ENCODE assay signal across 34 cellular contexts in the genomic region with DNA sequence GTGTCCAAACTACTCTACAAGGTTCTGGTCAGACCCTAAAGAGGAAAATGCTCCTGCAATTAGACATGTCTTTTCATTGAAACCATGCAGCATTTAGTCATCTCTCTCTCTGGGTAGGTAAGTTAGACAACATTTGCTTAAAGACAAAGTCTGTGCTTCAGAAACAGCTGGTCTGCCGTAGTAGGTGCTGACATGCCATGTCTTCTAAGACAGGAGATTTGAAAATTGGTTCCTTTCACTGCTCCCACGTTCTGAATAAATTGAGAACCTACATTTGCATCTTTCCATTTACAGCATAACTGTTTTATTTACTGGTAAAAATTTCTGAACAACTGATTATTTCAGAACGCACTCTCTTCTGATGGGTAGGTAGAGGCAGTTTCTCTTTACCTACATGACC.
"Had no signal": no experiment of that assay in that cellular context is flagged by ENCODE, and none has a peak within 500 bp of the region (broad histone marks: within the 10 kb centered on the region; RNA-seq: fewer than 3 reads in every experiment).

No MANE protein-coding gene starts in this region.

- H3K27ac ChIP-seq: ascending aorta, WERI-Rb-1 had no signal

- H3K4me1 ChIP-seq: ascending aorta had no signal

- H3K27ac Mint-ChIP-seq: activated CD4-positive, alpha-beta memory T cell treated with anti-CD3 and anti-CD28 coated beads, Interleukin-2, amount 10 ng/mL, durations not matched to agents 7 days and 5 days; activated CD4-positive, alpha-beta T cell treated with anti-CD3 and anti-CD28 coated beads for 36 hours; activated CD4-positive, alpha-beta T cell treated with anti-CD3 and anti-CD28 coated beads, Interleukin-2, amount 10 ng/mL, durations not matched to agents 7 days and 5 days; activated CD8-positive, alpha-beta memory T cell treated with anti-CD3 and anti-CD28 coated beads, Interleukin-2, amount 10 ng/mL, durations not matched to agents 7 days and 5 days; activated CD8-positive, alpha-beta T cell treated with anti-CD3 and anti-CD28 coated beads, Interleukin-2, amount 10 ng/mL, durations not matched to agents 7 days and 5 days; activated naive CD4-positive, alpha-beta T cell treated with anti-CD3 and anti-CD28 coated beads, Interleukin-2, amount 10 ng/mL, durations not matched to agents 7 days and 5 days; activated naive CD4-positive, alpha-beta T cell treated with anti-CD3 and anti-CD28 coated beads, Interleukin-2, amount 50 U/mL, for 24 hours; activated naive CD8-positive, alpha-beta T cell; activated naive CD8-positive, alpha-beta T cell treated with anti-CD3 and anti-CD28 coated beads, Interleukin-2, amount 10 ng/mL, durations not matched to agents 7 days and 5 days; activated naive CD8-positive, alpha-beta T cell treated with anti-CD3 and anti-CD28 coated beads, Interleukin-2, amount 50 U/mL, for 24 hours; activated T-cell treated with anti-CD3 and anti-CD28 coated beads, Interleukin-2, amount 50 U/mL, for 24 hours; activated T-helper 2 cell treated with anti-CD3 and anti-CD28 coated beads, Interferon-gamma antibody, Interleukin-2, Interleukin-4, amounts not matched to agents 10 μg/mL and 5 μg/mL and 100 μg/mL, durations not matched to agents 14 hours and 24 hours and 36 hours; brain; T-helper 1 cell treated with Interleukin-12 subunit alpha and Interleukin-12 subunit beta and Interleukin-4 antibody, amounts not matched to agents 30 μg/mL and 1 μg/mL, for 36 hours; T-helper 2 cell treated with Interferon-gamma antibody and Interleukin-4, amounts not matched to agents 5 μg/mL and 100 μg/mL, for 36 hours; WTC11 had no signal

- H3K9me3 ChIP-seq: ascending aorta had no signal

- H3K4me3 ChIP-seq: ascending aorta had no signal

- H3K4me3 Mint-ChIP-seq: activated CD4-positive, alpha-beta memory T cell treated with anti-CD3 and anti-CD28 coated beads, Interleukin-2, amount 10 ng/mL, durations not matched to agents 7 days and 5 days; activated CD4-positive, alpha-beta T cell treated with anti-CD3 and anti-CD28 coated beads for 36 hours; activated CD4-positive, alpha-beta T cell treated with anti-CD3 and anti-CD28 coated beads, Interleukin-2, amount 10 ng/mL, durations not matched to agents 7 days and 5 days; activated CD8-positive, alpha-beta memory T cell treated with anti-CD3 and anti-CD28 coated beads, Interleukin-2, amount 10 ng/mL, durations not matched to agents 7 days and 5 days; activated CD8-positive, alpha-beta T cell treated with anti-CD3 and anti-CD28 coated beads, Interleukin-2, amount 10 ng/mL, durations not matched to agents 7 days and 5 days; activated naive CD4-positive, alpha-beta T cell treated with anti-CD3 and anti-CD28 coated beads, Interleukin-2, amount 10 ng/mL, durations not matched to agents 7 days and 5 days; activated naive CD4-positive, alpha-beta T cell treated with anti-CD3 and anti-CD28 coated beads, Interleukin-2, amount 50 U/mL, for 24 hours; activated naive CD8-positive, alpha-beta T cell; activated naive CD8-positive, alpha-beta T cell treated with anti-CD3 and anti-CD28 coated beads, Interleukin-2, amount 10 ng/mL, durations not matched to agents 7 days and 5 days; activated naive CD8-positive, alpha-beta T cell treated with anti-CD3 and anti-CD28 coated beads, Interleukin-2, amount 50 U/mL, for 24 hours; activated T-cell treated with anti-CD3 and anti-CD28 coated beads, Interleukin-2, amount 50 U/mL, for 24 hours; brain; T-helper 1 cell treated with Interleukin-12 subunit alpha and Interleukin-12 subunit beta and Interleukin-4 antibody, amounts not matched to agents 30 μg/mL and 1 μg/mL, for 36 hours; T-helper 2 cell treated with Interferon-gamma antibody and Interleukin-4, amounts not matched to agents 5 μg/mL and 100 μg/mL, for 36 hours; WTC11 had no signal

- H3K4me1 Mint-ChIP-seq: activated CD4-positive, alpha-beta memory T cell treated with anti-CD3 and anti-CD28 coated beads, Interleukin-2, amount 10 ng/mL, durations not matched to agents 7 days and 5 days; activated CD4-positive, alpha-beta T cell treated with anti-CD3 and anti-CD28 coated beads for 36 hours; activated CD4-positive, alpha-beta T cell treated with anti-CD3 and anti-CD28 coated beads, Interleukin-2, amount 10 ng/mL, durations not matched to agents 7 days and 5 days; activated CD8-positive, alpha-beta memory T cell treated with anti-CD3 and anti-CD28 coated beads, Interleukin-2, amount 10 ng/mL, durations not matched to agents 7 days and 5 days; activated naive CD4-positive, alpha-beta T cell treated with anti-CD3 and anti-CD28 coated beads, Interleukin-2, amount 10 ng/mL, durations not matched to agents 7 days and 5 days; activated naive CD4-positive, alpha-beta T cell treated with anti-CD3 and anti-CD28 coated beads, Interleukin-2, amount 50 U/mL, for 24 hours; activated naive CD8-positive, alpha-beta T cell treated with anti-CD3 and anti-CD28 coated beads, Interleukin-2, amount 10 ng/mL, durations not matched to agents 7 days and 5 days; activated naive CD8-positive, alpha-beta T cell treated with anti-CD3 and anti-CD28 coated beads, Interleukin-2, amount 50 U/mL, for 24 hours had no signal

- DNase-seq: activated CD4-positive, alpha-beta memory T cell treated with anti-CD3 and anti-CD28 coated beads, Interleukin-2, amount 10 ng/mL, durations not matched to agents 7 days and 5 days; activated CD4-positive, alpha-beta T cell treated with anti-CD3 and anti-CD28 coated beads for 1 hour; activated CD4-positive, alpha-beta T cell treated with anti-CD3 and anti-CD28 coated beads for 36 hours; activated CD4-positive, alpha-beta T cell treated with anti-CD3 and anti-CD28 coated beads for 48 hours; activated CD4-positive, alpha-beta T cell treated with anti-CD3 and anti-CD28 coated beads, Interleukin-2, amount 10 ng/mL, durations not matched to agents 7 days and 5 days; activated CD4-positive, alpha-beta T cell treated with anti-CD3 and anti-CD28 coated beads, Interleukin-2, amount 50 U/mL, for 48 hours; activated CD4-positive, CD25-positive, alpha-beta regulatory T cell; activated CD8-positive, alpha-beta memory T cell treated with anti-CD3 and anti-CD28 coated beads for 24 hours; activated CD8-positive, alpha-beta memory T cell treated with anti-CD3 and anti-CD28 coated beads, Interleukin-2, amount 10 ng/mL, durations not matched to agents 7 days and 5 days; activated CD8-positive, alpha-beta memory T cell treated with anti-CD3 and anti-CD28 coated beads, Interleukin-2, amount 50 U/mL, for 48 hours; activated CD8-positive, alpha-beta T cell treated with anti-CD3 and anti-CD28 coated beads, Interleukin-2, amount 10 ng/mL, durations not matched to agents 7 days and 5 days; activated effector memory CD4-positive, alpha-beta T cell treated with Interleukin-2 at 50 U/mL for 16 hours; activated gamma-delta T cell; activated naive CD4-positive, alpha-beta T cell treated with anti-CD3 and anti-CD28 coated beads, Interleukin-2, amount 10 ng/mL, durations not matched to agents 7 days and 5 days; activated naive CD4-positive, alpha-beta T cell treated with Interleukin-2 at 50 U/mL for 16 hours; activated naive CD8-positive, alpha-beta T cell treated with anti-CD3 and anti-CD28 coated beads, Interleukin-2, amount 10 ng/mL, durations not matched to agents 7 days and 5 days; activated naive CD8-positive, alpha-beta T cell treated with anti-CD3 and anti-CD28 coated beads, Interleukin-2, amount 50 U/mL, for 24 hours; activated T-cell treated with anti-CD3 and anti-CD28 coated beads, Interleukin-2, amount 50 U/mL, for 24 hours; activated T-cell treated with anti-CD3 and anti-CD28 coated beads, Interleukin-2, amount 50 U/mL, for 48 hours; amygdala; anterior cingulate cortex; central memory CD4-positive, alpha-beta T cell; T-helper 1 cell; T-helper 2 cell; T-helper 9 cell; WERI-Rb-1 had no signal

- H3K9me3 Mint-ChIP-seq: activated CD4-positive, alpha-beta T cell treated with anti-CD3 and anti-CD28 coated beads, Interleukin-2, amount 10 ng/mL, durations not matched to agents 7 days and 5 days; activated naive CD4-positive, alpha-beta T cell treated with anti-CD3 and anti-CD28 coated beads, Interleukin-2, amount 10 ng/mL, durations not matched to agents 7 days and 5 days; activated naive CD8-positive, alpha-beta T cell treated with anti-CD3 and anti-CD28 coated beads, Interleukin-2, amount 10 ng/mL, durations not matched to agents 7 days and 5 days; activated T-cell treated with anti-CD3 and anti-CD28 coated beads, Interleukin-2, amount 50 U/mL, for 24 hours; activated T-helper 2 cell treated with anti-CD3 and anti-CD28 coated beads, Interferon-gamma antibody, Interleukin-2, Interleukin-4, amounts not matched to agents 10 μg/mL and 5 μg/mL and 100 μg/mL, durations not matched to agents 14 hours and 24 hours and 36 hours; T-helper 1 cell treated with Interleukin-12 subunit alpha and Interleukin-12 subunit beta and Interleukin-4 antibody, amounts not matched to agents 30 μg/mL and 1 μg/mL, for 36 hours; T-helper 2 cell treated with Interferon-gamma antibody and Interleukin-4, amounts not matched to agents 5 μg/mL and 100 μg/mL, for 36 hours; WTC11 had no signal

- H3K36me3 ChIP-seq: ascending aorta, WERI-Rb-1 had no signal

- H3K27me3 Mint-ChIP-seq: activated CD4-positive, alpha-beta memory T cell treated with anti-CD3 and anti-CD28 coated beads, Interleukin-2, amount 10 ng/mL, durations not matched to agents 7 days and 5 days; activated CD4-positive, alpha-beta T cell treated with anti-CD3 and anti-CD28 coated beads for 36 hours; activated CD4-positive, alpha-beta T cell treated with anti-CD3 and anti-CD28 coated beads, Interleukin-2, amount 10 ng/mL, durations not matched to agents 7 days and 5 days; activated CD8-positive, alpha-beta memory T cell treated with anti-CD3 and anti-CD28 coated beads, Interleukin-2, amount 10 ng/mL, durations not matched to agents 7 days and 5 days; activated naive CD4-positive, alpha-beta T cell treated with anti-CD3 and anti-CD28 coated beads, Interleukin-2, amount 10 ng/mL, durations not matched to agents 7 days and 5 days; activated naive CD4-positive, alpha-beta T cell treated with anti-CD3 and anti-CD28 coated beads, Interleukin-2, amount 50 U/mL, for 24 hours; activated naive CD8-positive, alpha-beta T cell treated with anti-CD3 and anti-CD28 coated beads, Interleukin-2, amount 10 ng/mL, durations not matched to agents 7 days and 5 days; activated naive CD8-positive, alpha-beta T cell treated with anti-CD3 and anti-CD28 coated beads, Interleukin-2, amount 50 U/mL, for 24 hours; activated T-cell treated with anti-CD3 and anti-CD28 coated beads, Interleukin-2, amount 50 U/mL, for 24 hours; brain had no signal

- H3K27me3 ChIP-seq: ascending aorta had no signal

- H3K36me3 Mint-ChIP-seq: activated CD8-positive, alpha-beta memory T cell treated with anti-CD3 and anti-CD28 coated beads, Interleukin-2, amount 10 ng/mL, durations not matched to agents 7 days and 5 days; activated naive CD4-positive, alpha-beta T cell treated with anti-CD3 and anti-CD28 coated beads, Interleukin-2, amount 10 ng/mL, durations not matched to agents 7 days and 5 days; activated naive CD4-positive, alpha-beta T cell treated with anti-CD3 and anti-CD28 coated beads, Interleukin-2, amount 50 U/mL, for 24 hours; activated naive CD8-positive, alpha-beta T cell; activated naive CD8-positive, alpha-beta T cell treated with anti-CD3 and anti-CD28 coated beads, Interleukin-2, amount 10 ng/mL, durations not matched to agents 7 days and 5 days; brain; WTC11 had no signal
